Comparison of ENCODE assay signal across 17 cellular contexts in genomic region chr11:8355418-8355742, GRCh38.
"Had no signal": no experiment of that assay in that cellular context is flagged by ENCODE, and none has a peak within 500 bp of the region (broad histone marks: within the 10 kb centered on the region; RNA-seq: fewer than 3 reads in every experiment).

No MANE protein-coding gene starts in this region.

- DNase-seq: activated CD4-positive, alpha-beta memory T cell treated with anti-CD3 and anti-CD28 coated beads for 36 hours; activated CD4-positive, alpha-beta T cell treated with anti-CD3 and anti-CD28 coated beads, Interleukin-2, amount 10 ng/mL, durations not matched to agents 24 days and 14 days; activated naive CD8-positive, alpha-beta T cell treated with anti-CD3 and anti-CD28 coated beads, Interleukin-2, amount 50 U/mL, for 24 hours; activated T-cell treated with anti-CD3 and anti-CD28 coated beads, Interleukin-2, amount 50 U/mL, for 4 hours; colonic mucosa; effector CD8-positive, alpha-beta T cell; left colon; mammary epithelial cell; occipital lobe; stimulated activated CD4-positive, alpha-beta T cell treated with anti-CD3 and anti-CD28 coated beads, Interleukin-4, amount 100 ng/mL, for 1 hour; stimulated activated naive CD8-positive, alpha-beta T cell treated with anti-CD3 and anti-CD28 coated beads, Interleukin-15, Interleukin-2, amounts not matched to agents 100 U/mL and 50 U/mL, for 24 hours; T-helper 9 cell; upper lobe of left lung had no signal

- ATAC-seq: activated naive CD8-positive, alpha-beta T cell treated with anti-CD3 and anti-CD28 coated beads, Interleukin-2, amount 50 U/mL, for 24 hours; activated T-cell treated with anti-CD3 and anti-CD28 coated beads, Interleukin-2, amount 50 U/mL, for 4 hours; gastroesophageal sphincter; stimulated activated naive CD8-positive, alpha-beta T cell treated with anti-CD3 and anti-CD28 coated beads, Interleukin-15, Interleukin-2, amounts not matched to agents 100 U/mL and 50 U/mL, for 24 hours had no signal

- H3K27me3 ChIP-seq: colonic mucosa, gastroesophageal sphincter, thyroid gland, upper lobe of left lung had no signal

- H3K27ac ChIP-seq: colonic mucosa, epithelial cell of prostate, upper lobe of left lung had no signal

- H3K36me3 ChIP-seq: colonic mucosa, gastroesophageal sphincter, thyroid gland, upper lobe of left lung, WERI-Rb-1 had no signal

- H3K4me3 ChIP-seq: colonic mucosa, upper lobe of left lung had no signal

- H3K9me3 ChIP-seq: colonic mucosa, gastroesophageal sphincter, thyroid gland, upper lobe of left lung had no signal

- H3K4me1 ChIP-seq: colonic mucosa had no signal
